In the genomic region with DNA sequence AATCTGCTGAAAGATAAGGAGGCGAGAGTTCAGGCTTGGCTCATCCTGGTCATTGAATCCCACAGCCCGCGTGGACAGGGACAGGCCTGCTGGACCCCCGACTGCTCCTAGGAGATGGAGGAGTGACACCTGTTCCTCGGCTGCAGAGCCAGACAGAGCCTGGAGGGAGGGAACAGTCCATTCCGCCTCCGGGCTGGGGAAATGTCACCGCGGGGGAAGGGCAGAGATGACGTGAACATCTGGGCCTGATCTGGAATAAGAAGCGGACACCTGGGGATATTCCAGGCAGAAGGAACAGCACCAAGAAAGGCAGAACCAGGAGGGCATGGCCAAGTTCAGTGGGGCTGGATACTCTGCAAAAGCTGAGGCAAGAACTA, we compare ENCODE assay signal across 1 cellular context.
TF ChIP-seq lines count a peak whose summit lies in the region.

No MANE protein-coding gene starts in this region.

TF ChIP-seq in HCT116, 20 proteins besides CTCF, POLR2A, EP300 and RAD21 (continued from another document):
- no peak for TF ChIP-seq ZFX (IDR thresholded peaks at IDR 0.05)
